Comparison of ENCODE assay signal across 8 cellular contexts in genomic region chr9:99299214-99300102, GRCh38.
DNase-seq lines count a peak whose midpoint lies in the region; ATAC-seq and TF ChIP-seq lines count a peak whose summit lies in the region.

No MANE protein-coding gene starts in this region.

- H3K4me1 Mint-ChIP-seq in activated naive CD4-positive, alpha-beta T cell treated with anti-CD3 and anti-CD28 coated beads for 36 hours (ENCODE audit: low read depth): no peaks in the 10 kb centered on the region

- no peaks in the 10 kb centered on the region for H3K9me2 ChIP-seq in hepatocyte (replicated peaks; ENCODE audit: insufficient read depth)

- peak; percentile 44 for TF ChIP-seq CTCF in hepatocyte (IDR thresholded peaks at IDR 0.05; ENCODE audit: poor library complexity)

- no peak overlapping the region for H2AFZ ChIP-seq in hepatocyte

- H3K9me3 Mint-ChIP-seq in activated naive CD4-positive, alpha-beta T cell treated with anti-CD3 and anti-CD28 coated beads for 36 hours: no peaks in the 10 kb centered on the region

- H3K9ac ChIP-seq in SK-N-MC (ENCODE audit: insufficient read length): no peak overlapping the region

- no peak overlapping the region for H3K4me2 ChIP-seq in hepatocyte

- ATAC-seq in HG02571 (IDR thresholded peaks at IDR 0.05; ENCODE audit: unreplicated experiment) (no peak), GM19395 (IDR thresholded peaks at IDR 0.05; ENCODE audit: unreplicated experiment) (no peak), GM18511 (IDR thresholded peaks at IDR 0.05; ENCODE audit: unreplicated experiment) (no peak)

- no peak overlapping the region for H3K27ac Mint-ChIP-seq in activated naive CD4-positive, alpha-beta T cell treated with anti-CD3 and anti-CD28 coated beads for 36 hours

- no peaks in the 10 kb centered on the region for H3K36me3 Mint-ChIP-seq in activated naive CD4-positive, alpha-beta T cell treated with anti-CD3 and anti-CD28 coated beads for 36 hours (ENCODE audit: low read depth)

- H3K4me3 ChIP-seq in SK-N-MC (no peak overlapping the region), hepatocyte (no peak overlapping the region)

- H3K9me3 ChIP-seq in SK-N-MC (ENCODE audit: low read depth, low read length) (no peaks in the 10 kb centered on the region), hepatocyte (ENCODE audit: low read depth) (no peaks in the 10 kb centered on the region)

- no peaks in the 10 kb centered on the region for H3K36me3 ChIP-seq in SK-N-MC (ENCODE audit: insufficient read depth, low read length)
- no peaks in the 10 kb centered on the region for H3K36me3 ChIP-seq in hepatocyte (replicated peaks; ENCODE audit: insufficient read depth, low read depth)

- no peaks in the 10 kb centered on the region for H3K27me3 Mint-ChIP-seq in activated naive CD4-positive, alpha-beta T cell treated with anti-CD3 and anti-CD28 coated beads for 36 hours (ENCODE audit: low read depth)

- WGBS in hepatocyte (ENCODE audit: low lambda C conversion rate, missing lambda C conversion rate): 75% methylated on average over 4 of the region's 4 CpGs

- DNase-seq in AML-193 (lab: John Stamatoyannopoulos, UW): peak; percentile 3 to 8
- peak; percentile 24 for DNase-seq in HK-2 (ENCODE audit: unreplicated experiment)
- DNase-seq in SK-N-MC (ENCODE audit: low read depth, low spot score): peak; percentile 51
- peak; percentile 39 for DNase-seq in hepatocyte (ENCODE audit: low spot score)
- no peak for DNase-seq in activated naive CD4-positive, alpha-beta T cell treated with anti-CD3 and anti-CD28 coated beads for 36 hours

- H3K4me3 Mint-ChIP-seq in activated naive CD4-positive, alpha-beta T cell treated with anti-CD3 and anti-CD28 coated beads for 36 hours: no peak overlapping the region

- peaks cover 5% of the 10 kb centered on the region for H3K27me3 ChIP-seq in hepatocyte

- H3K27ac ChIP-seq in SK-N-MC (no peak overlapping the region), hepatocyte (no peak overlapping the region)

- CTCF ChIA-PET in activated naive CD4-positive, alpha-beta T cell treated with anti-CD3 and anti-CD28 coated beads for 36 hours (lab: Charles Lee): interaction anchor here (0.6 to 0.7 kb wide), 5 partner anchors 41 to 123 kb away, joined by 3 to 4 read pairs (median 3); no protein-coding TSS in a partner anchor

- intact Hi-C loops in activated naive CD4-positive, alpha-beta T cell treated with anti-CD3 and anti-CD28 coated beads for 36 hours (cut with micrococcal nuclease): no loop called here

- H4K20me1 ChIP-seq in hepatocyte (ENCODE audit: insufficient read depth, poor library complexity, severe bottlenecking): no peaks in the 10 kb centered on the region

- no peaks in the 10 kb centered on the region for H3K4me1 ChIP-seq in hepatocyte (ENCODE audit: insufficient read depth)

- no peaks in the 10 kb centered on the region for H3K79me2 ChIP-seq in hepatocyte
